1 cellular context compared by ENCODE assay signal in the genomic region with DNA sequence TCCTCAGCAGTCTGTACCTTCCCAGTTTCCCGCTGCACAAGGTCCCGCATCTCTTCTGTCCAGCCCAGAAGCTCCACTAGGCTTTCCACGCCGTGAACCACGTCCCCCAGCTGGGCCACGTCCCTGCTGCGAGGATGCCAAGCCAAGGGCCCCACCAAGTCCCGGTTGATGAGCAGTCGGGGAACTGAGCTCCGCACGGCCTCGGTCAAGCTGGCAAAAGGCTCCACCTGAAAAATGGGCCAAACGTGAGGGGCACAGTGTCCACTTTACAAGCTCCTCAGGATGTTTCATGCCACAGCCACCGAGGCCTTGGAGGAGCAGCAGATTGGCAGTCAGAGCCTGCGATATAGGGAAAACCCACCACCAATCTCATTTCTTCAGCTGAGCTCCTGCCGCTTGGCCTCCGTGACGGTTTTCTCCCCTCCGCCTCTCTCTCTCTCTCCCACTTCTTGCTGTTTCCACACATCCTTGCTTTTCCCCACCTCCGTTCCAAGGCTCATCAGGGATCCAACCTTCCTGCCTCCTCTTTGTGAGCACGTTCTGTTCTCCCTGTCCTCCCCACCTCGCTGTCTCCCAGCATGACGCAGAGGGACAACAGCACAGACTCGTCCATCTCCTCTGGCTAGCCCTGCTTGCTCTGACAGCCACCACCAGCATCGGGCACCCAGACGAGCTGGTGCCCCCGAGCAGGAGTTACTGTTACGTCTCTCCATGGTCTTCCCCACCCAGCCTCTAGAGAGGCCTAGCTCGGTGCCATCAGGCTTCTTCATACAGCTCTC.
TF ChIP-seq lines count a peak whose summit lies in the region.

No MANE protein-coding gene starts in this region.

TF ChIP-seq in GM12878, 131 proteins besides CTCF, POLR2A, EP300 and RAD21:
- TF ChIP-seq, protein P1, sequence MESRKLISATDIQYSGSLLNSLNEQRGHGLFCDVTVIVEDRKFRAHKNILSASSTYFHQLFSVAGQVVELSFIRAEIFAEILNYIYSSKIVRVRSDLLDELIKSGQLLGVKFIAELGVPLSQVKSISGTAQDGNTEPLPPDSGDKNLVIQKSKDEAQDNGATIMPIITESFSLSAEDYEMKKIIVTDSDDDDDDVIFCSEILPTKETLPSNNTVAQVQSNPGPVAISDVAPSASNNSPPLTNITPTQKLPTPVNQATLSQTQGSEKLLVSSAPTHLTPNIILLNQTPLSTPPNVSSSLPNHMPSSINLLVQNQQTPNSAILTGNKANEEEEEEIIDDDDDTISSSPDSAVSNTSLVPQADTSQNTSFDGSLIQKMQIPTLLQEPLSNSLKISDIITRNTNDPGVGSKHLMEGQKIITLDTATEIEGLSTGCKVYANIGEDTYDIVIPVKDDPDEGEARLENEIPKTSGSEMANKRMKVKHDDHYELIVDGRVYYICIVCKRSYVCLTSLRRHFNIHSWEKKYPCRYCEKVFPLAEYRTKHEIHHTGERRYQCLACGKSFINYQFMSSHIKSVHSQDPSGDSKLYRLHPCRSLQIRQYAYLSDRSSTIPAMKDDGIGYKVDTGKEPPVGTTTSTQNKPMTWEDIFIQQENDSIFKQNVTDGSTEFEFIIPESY (IDR thresholded peaks at IDR 0.05), result no peak
- TF ChIP-seq TCF7 (IDR thresholded peaks at IDR 0.05; ENCODE audit: borderline replicate concordance), result no peak
- TF ChIP-seq TBL1XR1 (IDR thresholded peaks at IDR 0.05; ENCODE audit: low read depth, low read length), result no peak
- TF ChIP-seq POLR2AphosphoS5 (IDR thresholded peaks at IDR 0.05; ENCODE audit: low read length), result no peak
